ENCODE assay signal across 26 cellular contexts in the genomic region with DNA sequence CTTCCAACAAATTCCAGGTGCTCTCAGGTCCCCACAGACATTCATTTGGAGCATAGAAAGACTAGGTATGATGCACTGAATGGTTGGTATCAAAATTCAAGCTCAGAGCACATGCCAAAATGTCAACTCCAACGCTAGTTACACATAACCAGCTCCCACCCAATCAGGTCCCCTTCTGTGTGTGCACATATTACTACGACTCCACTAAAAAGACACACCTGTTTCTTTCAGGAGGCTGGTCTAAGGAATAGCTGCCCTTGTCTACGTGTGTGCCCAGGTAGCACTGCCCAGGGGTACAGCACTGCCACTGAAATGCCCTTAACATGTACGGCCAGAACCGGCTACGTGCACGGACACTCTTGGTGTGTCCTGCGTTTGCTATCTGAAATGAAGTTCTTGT.
"Had no signal": no experiment of that assay in that cellular context is flagged by ENCODE, and none has a peak within 500 bp of the region (broad histone marks: within the 10 kb centered on the region; RNA-seq: fewer than 3 reads in every experiment).

No MANE protein-coding gene starts in this region.

- H3K27ac Mint-ChIP-seq: effector memory CD8-positive, alpha-beta T cell; endodermal cell; mesothelial cell of epicardium; naive B cell had no signal

- ATAC-seq: effector memory CD8-positive, alpha-beta T cell; esophagus mucosa; foreskin keratinocyte; gastroesophageal sphincter; heart left ventricle; left colon; left lung; left ventricle myocardium superior; lower lobe of right lung; mucosa of descending colon had no signal

- H3K9me3 Mint-ChIP-seq: effector memory CD8-positive, alpha-beta T cell; endodermal cell; immature natural killer cell; mesothelial cell of epicardium; naive B cell had no signal

- H3K36me3 Mint-ChIP-seq: immature natural killer cell, mesothelial cell of epicardium, naive B cell had no signal

- H3K27ac ChIP-seq: colonic mucosa, dorsolateral prefrontal cortex, epithelial cell of prostate, foreskin keratinocyte, gastroesophageal sphincter, heart left ventricle, hepatocyte, left lung, lower lobe of right lung had no signal

- H3K4me3 ChIP-seq: colonic mucosa, dorsolateral prefrontal cortex, gastroesophageal sphincter, heart left ventricle, hepatocyte, left lung, lower lobe of right lung, mucosa of descending colon had no signal

- H3K4me3 Mint-ChIP-seq: effector memory CD8-positive, alpha-beta T cell; endodermal cell; immature natural killer cell; mesothelial cell of epicardium had no signal

- DNase-seq: colonic mucosa; dermis blood vessel endothelial cell; dorsolateral prefrontal cortex; effector CD8-positive, alpha-beta T cell; effector memory CD8-positive, alpha-beta T cell; endodermal cell; erythroblast; foreskin keratinocyte; heart left ventricle; hypothalamus; immature natural killer cell; islet precursor cell; kidney; kidney glomerular epithelial cell; left colon; left lung; left ventricle myocardium superior; lower lobe of right lung; mesenchymal stem cell; mucosa of descending colon; naive B cell had no signal
